Comparison of ENCODE assay signal across 8 cellular contexts in the genomic region with DNA sequence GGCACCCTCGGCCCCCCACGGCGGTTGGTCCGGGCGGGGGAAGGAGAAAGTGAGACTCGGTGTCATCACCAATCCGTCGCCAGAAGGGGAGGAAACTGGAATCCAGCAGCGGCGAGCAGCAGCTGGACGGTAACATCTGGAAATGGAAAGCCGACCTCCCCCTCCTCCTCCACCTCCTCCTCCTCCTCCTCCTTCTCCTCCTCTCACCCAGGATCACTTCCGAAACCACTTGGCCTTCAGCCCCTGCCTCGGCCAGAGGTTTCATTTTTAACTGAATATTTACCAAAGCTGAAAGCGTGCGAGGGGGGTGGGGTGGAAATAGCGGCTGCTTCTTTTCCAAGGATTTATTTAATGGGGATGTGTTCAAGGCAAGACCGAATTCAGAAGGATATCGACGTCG.
DNase-seq lines count a peak whose midpoint lies in the region; ATAC-seq and TF ChIP-seq lines count a peak whose summit lies in the region.
"Not testable (repeated sequence)": the region's sequence is repeated elsewhere in the genome, so short reads cannot be mapped to it uniquely, and the experiment has no call there.

No MANE protein-coding gene starts in this region.

- not testable (repeated sequence) for H3K9me3 ChIP-seq in A673 (ENCODE audit: low read depth, low read length, poor library complexity, severe bottlenecking); GM23248 (ENCODE audit: low read depth); RWPE2 (ENCODE audit: severe bottlenecking)

- H3K27ac Mint-ChIP-seq in activated naive CD4-positive, alpha-beta T cell treated with anti-CD3 and anti-CD28 coated beads for 36 hours, result peak overlapping the region; percentile 63
- H3K27ac Mint-ChIP-seq in immature natural killer cell (peak overlapping the region in 4 of 6 donors; percentile 49 to 89 (median 82)), nephron (peak overlapping the region in 1 of 3 experiments; percentile 50)
- H3K27ac Mint-ChIP-seq in stimulated activated memory B cell treated with anti-CD40 and anti-IgM and Interleukin-4, amounts not matched to agents 10 μg/mL and 1 μg/mL and 100 μg/mL, for 72 hours, result not testable (repeated sequence)

- not testable (repeated sequence) for H3K9me2 ChIP-seq in GM23248 (ENCODE audit: insufficient read depth)

- H3K36me3 ChIP-seq in A673 (ENCODE audit: insufficient read depth, low read length, poor library complexity, severe bottlenecking); GM23248 (ENCODE audit: low read depth); RWPE2 (ENCODE audit: low read depth): not testable (repeated sequence)

- not testable (repeated sequence) for ATAC-seq in RWPE2 (ENCODE audit: low read depth); stimulated activated memory B cell treated with anti-CD40 and anti-IgM and Interleukin-4, amounts not matched to agents 10 μg/mL and 1 μg/mL and 100 μg/mL, for 72 hours

- not testable (repeated sequence) for DNase-seq in A673 (ENCODE audit: low spot score); GM23248; RWPE2 (ENCODE audit: low spot score); coronary artery (ENCODE audit: low spot score)
- DNase-seq in activated naive CD4-positive, alpha-beta T cell treated with anti-CD3 and anti-CD28 coated beads for 36 hours, result peak; percentile 17
- peak; percentile 26 to 45 (median 33) for DNase-seq in immature natural killer cell

- in situ Hi-C loops in GM23248 (cut with MboI), result not testable (repeated sequence)

- H3K27ac ChIP-seq in A673 (ENCODE audit: low read depth, low read length, poor library complexity, severe bottlenecking); GM23248: not testable (repeated sequence)
- H3K27ac ChIP-seq in RWPE2 (ENCODE audit: poor library complexity, severe bottlenecking) (peak overlapping the region; percentile 87), coronary artery (peak overlapping the region; percentile 64 to 73)

- CTCF ChIA-PET in A673 (lab: Charles Lee); activated naive CD4-positive, alpha-beta T cell treated with anti-CD3 and anti-CD28 coated beads for 36 hours (lab: Charles Lee): not testable (repeated sequence)

- H3K9ac ChIP-seq in GM23248, result peak overlapping the region; percentile 65

- H3K36me3 Mint-ChIP-seq in activated naive CD4-positive, alpha-beta T cell treated with anti-CD3 and anti-CD28 coated beads for 36 hours (ENCODE audit: low read depth); immature natural killer cell; nephron (ENCODE audit: low read depth); stimulated activated memory B cell treated with anti-CD40 and anti-IgM and Interleukin-4, amounts not matched to agents 10 μg/mL and 1 μg/mL and 100 μg/mL, for 72 hours: not testable (repeated sequence)

- not testable (repeated sequence) for H3K9me3 Mint-ChIP-seq in activated naive CD4-positive, alpha-beta T cell treated with anti-CD3 and anti-CD28 coated beads for 36 hours; immature natural killer cell; nephron; stimulated activated memory B cell treated with anti-CD40 and anti-IgM and Interleukin-4, amounts not matched to agents 10 μg/mL and 1 μg/mL and 100 μg/mL, for 72 hours

- TSS peak; percentile 60 for BruUV-seq in A673 (replicated peaks; lab: Mats Ljungman, UMichigan)

- not testable (repeated sequence) for H3K4me1 ChIP-seq in A673 (ENCODE audit: insufficient read depth, low read length, poor library complexity, severe bottlenecking); GM23248 (ENCODE audit: insufficient read depth); RWPE2 (ENCODE audit: insufficient read depth, poor library complexity, severe bottlenecking)

- H3K4me2 ChIP-seq in GM23248 (ENCODE audit: unreplicated experiment), result not testable (repeated sequence)

- H3K79me2 ChIP-seq in GM23248 (ENCODE audit: insufficient read depth), result not testable (repeated sequence)

- intact Hi-C loops in A673 (cut with micrococcal nuclease; ENCODE audit: unreplicated experiment); activated naive CD4-positive, alpha-beta T cell treated with anti-CD3 and anti-CD28 coated beads for 36 hours (cut with micrococcal nuclease): not testable (repeated sequence)

- H3K4me1 Mint-ChIP-seq in activated naive CD4-positive, alpha-beta T cell treated with anti-CD3 and anti-CD28 coated beads for 36 hours (ENCODE audit: low read depth); immature natural killer cell; nephron; stimulated activated memory B cell treated with anti-CD40 and anti-IgM and Interleukin-4, amounts not matched to agents 10 μg/mL and 1 μg/mL and 100 μg/mL, for 72 hours: not testable (repeated sequence)

- H3K27me3 Mint-ChIP-seq in activated naive CD4-positive, alpha-beta T cell treated with anti-CD3 and anti-CD28 coated beads for 36 hours (ENCODE audit: low read depth); immature natural killer cell (ENCODE audit: low read depth in 3 of 3); nephron (ENCODE audit: low read depth); stimulated activated memory B cell treated with anti-CD40 and anti-IgM and Interleukin-4, amounts not matched to agents 10 μg/mL and 1 μg/mL and 100 μg/mL, for 72 hours: not testable (repeated sequence)

- H4K20me1 ChIP-seq in GM23248 (ENCODE audit: insufficient read depth), result not testable (repeated sequence)

- not testable (repeated sequence) for H2AFZ ChIP-seq in GM23248

- not testable (repeated sequence) for H3F3A ChIP-seq in GM23248 (ENCODE audit: insufficient read depth)

- peak overlapping the region; percentile 40 for H3K4me3 ChIP-seq in A673 (ENCODE audit: low read depth, low read length, poor library complexity, severe bottlenecking)
- H3K4me3 ChIP-seq in GM23248, result peak overlapping the region; percentile 67
- H3K4me3 ChIP-seq in RWPE2 (ENCODE audit: severe bottlenecking), result peak overlapping the region; percentile 47
- H3K4me3 ChIP-seq in coronary artery, result peak overlapping the region; percentile 61

- not testable (repeated sequence) for TF ChIP-seq CTCF in A673 (conservative IDR thresholded peaks at IDR 0.05; ENCODE audit: low read depth, low read length); RWPE2 (IDR thresholded peaks at IDR 0.05; ENCODE audit: poor library complexity, severe bottlenecking); coronary artery (IDR thresholded peaks at IDR 0.05); nephron (IDR thresholded peaks at IDR 0.05; ENCODE audit: unreplicated experiment in 3 of 3)

- not testable (repeated sequence) for H3K27me3 ChIP-seq in A673 (replicated peaks; ENCODE audit: insufficient read depth, low read depth, low read length, poor library complexity); GM23248 (replicated peaks; ENCODE audit: insufficient read depth); RWPE2 (ENCODE audit: insufficient read depth, poor library complexity, severe bottlenecking)

- POLR2A ChIA-PET in A673 (lab: Charles Lee; ENCODE audit: low non-redundant PET), result not testable (repeated sequence)

- peak overlapping the region; percentile 74 for H3K4me3 Mint-ChIP-seq in activated naive CD4-positive, alpha-beta T cell treated with anti-CD3 and anti-CD28 coated beads for 36 hours
- peak overlapping the region; percentile 52 to 83 (median 78) for H3K4me3 Mint-ChIP-seq in immature natural killer cell
- H3K4me3 Mint-ChIP-seq in nephron, result peak overlapping the region; percentile 78 to 86 (median 84)
- H3K4me3 Mint-ChIP-seq in stimulated activated memory B cell treated with anti-CD40 and anti-IgM and Interleukin-4, amounts not matched to agents 10 μg/mL and 1 μg/mL and 100 μg/mL, for 72 hours, result peak overlapping the region; percentile 66

- 2% methylated on average over 8 of the region's 21 CpGs; no CpG with 5 or more reads in 1 of the 2 experiments for WGBS in GM23248 (ENCODE audit: low coverage in 1 of 2, low lambda C conversion rate in 2 of 2, missing lambda C conversion rate in 2 of 2), 2 experiments
